28 cellular contexts compared by ENCODE assay signal in genomic region chr9:27107241-27107640, GRCh38. TPM values are rescaled to one million over a fixed set of nuclear protein-coding genes. Genes with fewer than 3 reads are reported as not detected.
"Had no signal": no experiment of that assay in that cellular context is flagged by ENCODE, and none has a peak within 500 bp of the region (broad histone marks: within the 10 kb centered on the region; RNA-seq: fewer than 3 reads in every experiment).

No MANE protein-coding gene starts in this region.

- ATAC-seq: naive thymus-derived CD8-positive, alpha-beta T cell; natural killer cell treated with Interleukin-12 subunit alpha and Interleukin-12 subunit beta and Interleukin-15 and Interleukin-18, amount 100 ng/mL, for 72 hours; pancreas; right cardiac atrium; right lobe of liver; stimulated activated effector memory CD8-positive, alpha-beta T cell treated with anti-CD3 and anti-CD28 coated beads, Interleukin-12 subunit alpha, Interleukin-12 subunit beta, amount 100 ng/mL, for 72 hours; stimulated activated naive B cell treated with anti-CD40 and anti-IgM and Interleukin-4, amounts not matched to agents 10 μg/mL and 1 μg/mL and 100 μg/mL, for 72 hours had no signal

- H3K27me3 Mint-ChIP-seq: natural killer cell treated with Interleukin-12 subunit alpha and Interleukin-12 subunit beta and Interleukin-15 and Interleukin-18, amount 100 ng/mL, for 72 hours; stimulated activated naive B cell treated with anti-CD40 and anti-IgM and Interleukin-4, amounts not matched to agents 10 μg/mL and 1 μg/mL and 100 μg/mL, for 72 hours had no signal

- H3K27me3 ChIP-seq: neutrophil, pancreas, right lobe of liver, sigmoid colon, stomach, thyroid gland, tibial nerve, upper lobe of left lung, uterus had no signal

- H3K9me3 ChIP-seq: neutrophil, pancreas, prostate gland, right lobe of liver, sigmoid colon, stomach, thoracic aorta, thyroid gland, upper lobe of left lung, uterus had no signal

- H3K27ac ChIP-seq: neutrophil, pancreas, prostate gland, right lobe of liver, sigmoid colon, stomach, thoracic aorta, thyroid gland, tibial nerve, upper lobe of left lung, uterus had no signal

- DNase-seq: naive thymus-derived CD8-positive, alpha-beta T cell; nephron progenitor cell; nucleus accumbens; pancreas; retina; right cardiac atrium; right lobe of liver; sigmoid colon; small intestine; stimulated activated CD4-positive, alpha-beta T cell treated with anti-CD3 and anti-CD28 coated beads, Interleukin-15, amount 100 ng/mL, for 24 hours; stimulated activated CD4-positive, alpha-beta T cell treated with anti-CD3 and anti-CD28 coated beads, Interleukin-2, amount 100 ng/mL, for 24 hours; stimulated activated CD4-positive, alpha-beta T cell treated with anti-CD3 and anti-CD28 coated beads, Interleukin-2, amount 100 ng/mL, for 48 hours; stimulated activated CD4-positive, alpha-beta T cell treated with anti-CD3 and anti-CD28 coated beads, Interleukin-4, amount 100 ng/mL, for 24 hours; stimulated activated naive B cell treated with anti-CD40 and anti-IgM and Interleukin-4, amounts not matched to agents 10 μg/mL and 1 μg/mL and 100 μg/mL, for 72 hours; stimulated activated naive CD4-positive, alpha-beta T cell treated with Interleukin-2 at 50 U/mL for 16 hours; stomach; thyroid gland; trophoblast cell; upper lobe of left lung; uterus had no signal

- H3K27ac Mint-ChIP-seq: naive thymus-derived CD8-positive, alpha-beta T cell; natural killer cell treated with Interleukin-12 subunit alpha and Interleukin-12 subunit beta and Interleukin-15 and Interleukin-18, amount 100 ng/mL, for 72 hours; nephron progenitor cell; stimulated activated effector memory CD8-positive, alpha-beta T cell treated with anti-CD3 and anti-CD28 coated beads, Interleukin-12 subunit alpha, Interleukin-12 subunit beta, amount 100 ng/mL, for 72 hours; stimulated activated naive B cell treated with anti-CD40 and anti-IgM and Interleukin-4, amounts not matched to agents 10 μg/mL and 1 μg/mL and 100 μg/mL, for 72 hours; stimulated activated naive CD8-positive, alpha-beta T cell treated with anti-CD3 and anti-CD28 coated beads, Interleukin-15, Interleukin-2, amounts not matched to agents 100 ng/mL and 50 ng/mL, for 24 hours had no signal

- H3K9me3 Mint-ChIP-seq: nephron progenitor cell; stimulated activated effector memory CD8-positive, alpha-beta T cell treated with anti-CD3 and anti-CD28 coated beads, Interleukin-12 subunit alpha, Interleukin-12 subunit beta, amount 100 ng/mL, for 72 hours; stimulated activated naive CD8-positive, alpha-beta T cell treated with anti-CD3 and anti-CD28 coated beads, Interleukin-15, Interleukin-2, amounts not matched to agents 100 ng/mL and 50 ng/mL, for 24 hours had no signal

- H3K4me3 Mint-ChIP-seq: naive thymus-derived CD8-positive, alpha-beta T cell; natural killer cell treated with Interleukin-12 subunit alpha and Interleukin-12 subunit beta and Interleukin-15 and Interleukin-18, amount 100 ng/mL, for 72 hours; nephron progenitor cell; neural crest cell; stimulated activated effector memory CD8-positive, alpha-beta T cell treated with anti-CD3 and anti-CD28 coated beads, Interleukin-12 subunit alpha, Interleukin-12 subunit beta, amount 100 ng/mL, for 72 hours; stimulated activated naive B cell treated with anti-CD40 and anti-IgM and Interleukin-4, amounts not matched to agents 10 μg/mL and 1 μg/mL and 100 μg/mL, for 72 hours; stimulated activated naive CD8-positive, alpha-beta T cell treated with anti-CD3 and anti-CD28 coated beads, Interleukin-15, Interleukin-2, amounts not matched to agents 100 ng/mL and 50 ng/mL, for 24 hours had no signal

- H3K4me1 Mint-ChIP-seq: naive thymus-derived CD8-positive, alpha-beta T cell; stimulated activated effector memory CD8-positive, alpha-beta T cell treated with anti-CD3 and anti-CD28 coated beads, Interleukin-12 subunit alpha, Interleukin-12 subunit beta, amount 100 ng/mL, for 72 hours; stimulated activated naive B cell treated with anti-CD40 and anti-IgM and Interleukin-4, amounts not matched to agents 10 μg/mL and 1 μg/mL and 100 μg/mL, for 72 hours had no signal

- H3K4me1 ChIP-seq: pancreas, prostate gland, right lobe of liver, sigmoid colon, thyroid gland, upper lobe of left lung, uterus had no signal

- H3K36me3 Mint-ChIP-seq: naive thymus-derived CD8-positive, alpha-beta T cell; natural killer cell treated with Interleukin-12 subunit alpha and Interleukin-12 subunit beta and Interleukin-15 and Interleukin-18, amount 100 ng/mL, for 72 hours; stimulated activated effector memory CD8-positive, alpha-beta T cell treated with anti-CD3 and anti-CD28 coated beads, Interleukin-12 subunit alpha, Interleukin-12 subunit beta, amount 100 ng/mL, for 72 hours; stimulated activated naive B cell treated with anti-CD40 and anti-IgM and Interleukin-4, amounts not matched to agents 10 μg/mL and 1 μg/mL and 100 μg/mL, for 72 hours had no signal

- H3K4me3 ChIP-seq: pancreas, prostate gland, right lobe of liver, sigmoid colon, stomach, thoracic aorta, thyroid gland, tibial nerve, upper lobe of left lung, uterus had no signal

- H3K36me3 ChIP-seq: neutrophil, pancreas, prostate gland, right lobe of liver, sigmoid colon, stomach, thoracic aorta, thyroid gland, tibial nerve, upper lobe of left lung, uterus had no signal

RNA-seq across cellular contexts. Expression of gene TEK, which starts 1.8 kb away (rescaled TPM):
- total RNA-seq: naive thymus-derived CD8-positive, alpha-beta T cell; natural killer cell treated with Interleukin-12 subunit alpha and Interleukin-12 subunit beta and Interleukin-15 and Interleukin-18, amount 100 ng/mL, for 72 hours had no signal
- polyA plus RNA-seq: naive thymus-derived CD8-positive, alpha-beta T cell had no signal
